ENCODE assay signal across 9 cellular contexts in genomic region chr3:170054204-170054603, GRCh38. TPM values are rescaled to one million over a fixed set of nuclear protein-coding genes. Genes with fewer than 3 reads are reported as not detected.
DNase-seq lines count a peak whose midpoint lies in the region; ATAC-seq and TF ChIP-seq lines count a peak whose summit lies in the region.
"Had no signal": no experiment of that assay in that cellular context is flagged by ENCODE, and none has a peak within 500 bp of the region (broad histone marks: within the 10 kb centered on the region; RNA-seq: fewer than 3 reads in every experiment).

No MANE protein-coding gene starts in this region.

- CTCF ChIA-PET in CD4-positive, alpha-beta T cell (lab: Charles Lee) = interaction anchor here (0.6 kb wide), 1 partner anchor 238 kb away, joined by 3 read pairs; no protein-coding TSS in a partner anchor

- WGBS in right lobe of liver (ENCODE audit: insufficient coverage, low coverage, low lambda C conversion rate, missing lambda C conversion rate) = 78% methylated on average over 1 of the region's 1 CpG

- no peak overlapping the region for H2AFZ ChIP-seq in SU-DHL-6 (ENCODE audit: low read depth, low read length, severe bottlenecking)

- no peak overlapping the region for H3K4me2 ChIP-seq in SU-DHL-6 (ENCODE audit: low read depth, low read length, poor library complexity, severe bottlenecking)

- H4K20me1 ChIP-seq in SU-DHL-6 (ENCODE audit: low read depth, low read length) = no peaks in the 10 kb centered on the region

- no peak overlapping the region for H3K4me3 ChIP-seq in SU-DHL-6 (ENCODE audit: insufficient read depth, low read length, poor library complexity, severe bottlenecking)
- no peak overlapping the region for H3K4me3 ChIP-seq in right lobe of liver
- H3K4me3 ChIP-seq in H7 (ENCODE audit: insufficient read depth, low read depth, low read length) = no peak overlapping the region
- H3K4me3 ChIP-seq: pancreas had no signal

- TF ChIP-seq POLR2A in right lobe of liver (IDR thresholded peaks at IDR 0.05) = no peak

- no peak for ATAC-seq in CD4-positive, alpha-beta T cell (ENCODE audit: poor library complexity)
- ATAC-seq in right lobe of liver (peak in 1 of 4 donors; percentile 48), HG03139 (IDR thresholded peaks at IDR 0.05; ENCODE audit: unreplicated experiment) (no peak)
- ATAC-seq: pancreas had no signal

- H3K27me3 Mint-ChIP-seq in CD4-positive, alpha-beta T cell = no peaks in the 10 kb centered on the region

- H3K9me3 Mint-ChIP-seq in CD4-positive, alpha-beta T cell = no peaks in the 10 kb centered on the region

- no peaks in the 10 kb centered on the region for H3K79me2 ChIP-seq in SU-DHL-6 (ENCODE audit: insufficient read depth, low read length)

- H3K36me3 Mint-ChIP-seq in CD4-positive, alpha-beta T cell (ENCODE audit: low read depth) = no peaks in the 10 kb centered on the region

- intact Hi-C loops in CD4-positive, alpha-beta T cell (cut with DNase I, micrococcal nuclease) = loop anchor here in 1 of 2 experiments (1.0 kb wide), 1 partner anchor 191 kb away; no protein-coding TSS in a partner anchor
- intact Hi-C loops in right lobe of liver (cut with DNase I) = no loop called here

- TF ChIP-seq CTCF in CD4-positive, alpha-beta T cell (IDR thresholded peaks at IDR 0.05) = peak; percentile 18
- peak; percentile 21 for TF ChIP-seq CTCF in SU-DHL-6 (IDR thresholded peaks at IDR 0.05; ENCODE audit: insufficient read depth, low read length, poor library complexity, severe bottlenecking)
- TF ChIP-seq CTCF in right lobe of liver (IDR thresholded peaks at IDR 0.05) = peak; percentile 23 to 34 (median 28)

- H3K4me3 Mint-ChIP-seq in CD4-positive, alpha-beta T cell = no peak overlapping the region

- no peak overlapping the region for H3K27ac ChIP-seq in CD4-positive, alpha-beta T cell (ENCODE audit: low read depth, low read length)
- no peak overlapping the region for H3K27ac ChIP-seq in SU-DHL-6 (ENCODE audit: low read depth, low read length)
- H3K27ac ChIP-seq in right lobe of liver = no peak overlapping the region
- H3K27ac ChIP-seq: pancreas had no signal

- POLR2A ChIA-PET in CD4-positive, alpha-beta T cell (lab: Charles Lee) = interaction anchor here (0.7 kb wide), 1 partner anchor 193 kb away, joined by 4 read pairs; no protein-coding TSS in a partner anchor

- DNase-seq in CD4-positive, alpha-beta T cell = no peak
- DNase-seq in HCEC 1CT = peak; percentile 17
- DNase-seq in right lobe of liver = no peak
- DNase-seq in H7 = no peak
- no peak for DNase-seq in superior temporal gyrus (ENCODE audit: extremely low spot score)
- DNase-seq in globus pallidus (ENCODE audit: low spot score) = no peak
- DNase-seq: pancreas had no signal

- no peaks in the 10 kb centered on the region for H3K9me2 ChIP-seq in SU-DHL-6 (replicated peaks; ENCODE audit: insufficient read depth, low read length)

- H3K27me3 ChIP-seq in CD4-positive, alpha-beta T cell (ENCODE audit: control insufficient read depth, insufficient read depth, low read length) = no peaks in the 10 kb centered on the region
- H3K27me3 ChIP-seq in SU-DHL-6 (ENCODE audit: low read length) = no peaks in the 10 kb centered on the region
- no peaks in the 10 kb centered on the region for H3K27me3 ChIP-seq in right lobe of liver
- H3K27me3 ChIP-seq in H7 (ENCODE audit: control insufficient read depth, insufficient read depth, low read length) = no peaks in the 10 kb centered on the region
- H3K27me3 ChIP-seq: pancreas had no signal

- H3K9ac ChIP-seq in SU-DHL-6 (ENCODE audit: low read length) = no peak overlapping the region

- peaks cover 11% of the 10 kb centered on the region for H3K4me1 Mint-ChIP-seq in CD4-positive, alpha-beta T cell (ENCODE audit: low read depth)

- no peak overlapping the region for H3K27ac Mint-ChIP-seq in CD4-positive, alpha-beta T cell

- no peaks in the 10 kb centered on the region for H3K9me3 ChIP-seq in CD4-positive, alpha-beta T cell (ENCODE audit: control insufficient read depth, low read length)
- H3K9me3 ChIP-seq in SU-DHL-6 (ENCODE audit: insufficient read depth, low read length) = no peaks in the 10 kb centered on the region
- no peaks in the 10 kb centered on the region for H3K9me3 ChIP-seq in right lobe of liver
- H3K9me3 ChIP-seq: pancreas had no signal

- H3F3A ChIP-seq in SU-DHL-6 (ENCODE audit: insufficient read depth) = no peaks in the 10 kb centered on the region

- H3K36me3 ChIP-seq in SU-DHL-6 (ENCODE audit: low read length) (no peaks in the 10 kb centered on the region), right lobe of liver (no peaks in the 10 kb centered on the region), H7 (replicated peaks; ENCODE audit: control insufficient read depth, insufficient read depth, low read length) (no peaks in the 10 kb centered on the region)
- H3K36me3 ChIP-seq: pancreas had no signal

- no peaks in the 10 kb centered on the region for H3K4me1 ChIP-seq in right lobe of liver

RNA-seq across cellular contexts. Expression of gene GPR160, which starts 16.4 kb away (rescaled TPM):
- 1 to 10 TPM; 5.7 TPM for total RNA-seq in CD4-positive, alpha-beta T cell
- 1 to 10 TPM; 1.0 to 4.2 (median 1.6) TPM for total RNA-seq in right lobe of liver
- 15.4 and 33.1 TPM in 2 replicates for total RNA-seq in H7 (2014; rRNA removed; shearing (Covaris generic))
